23 cellular contexts compared by ENCODE assay signal in genomic region chr1:39822146-39822545, GRCh38. TPM values are rescaled to one million over a fixed set of nuclear protein-coding genes. Genes with fewer than 3 reads are reported as not detected.
A peak's percentile ranks its signal among the peaks of the same experiment; 100 is the strongest.
DNase-seq lines count a peak whose midpoint lies in the region; TF ChIP-seq lines count a peak whose summit lies in the region.
"Had no signal": no experiment of that assay in that cellular context is flagged by ENCODE, and none has a peak within 500 bp of the region (broad histone marks: within the 10 kb centered on the region; RNA-seq: fewer than 3 reads in every experiment).

No MANE protein-coding gene starts in this region.

- peaks cover 10% of the 10 kb centered on the region for H3K4me1 ChIP-seq in osteoblast (ENCODE audit: insufficient read depth, low read length)
- H3K4me1 ChIP-seq: SJSA1 had no signal

- no peaks in the 10 kb centered on the region for H3K36me3 ChIP-seq in osteoblast (ENCODE audit: insufficient read depth, low read length)
- H3K36me3 ChIP-seq: SJSA1 had no signal

- H3K27ac ChIP-seq in osteoblast (ENCODE audit: low read depth, low read length) (no peak overlapping the region), dorsolateral prefrontal cortex (no peak overlapping the region)
- H3K27ac ChIP-seq: 22Rv1, C4-2B, SJSA1 had no signal

- DNase-seq in DMS79 treated with DMSO at 0.1 percent for 48 hours (lab: John Stamatoyannopoulos, UW) (peak; percentile 16), DMS79 (lab: John Stamatoyannopoulos, UW) (no peak), astrocyte of the hippocampus (ENCODE audit: low read depth, low spot score) (peak; percentile 81), osteoblast (ENCODE audit: insufficient read length, low spot score, missing footprints) (no peak), GDM1 (lab: John Stamatoyannopoulos, UW) (no peak), iPS-NIHi7 (ENCODE audit: extremely low spot score) (no peak), dorsolateral prefrontal cortex (no peak)
- DNase-seq: Caco-2; CD8-positive, alpha-beta T cell; Kasumi-1; MV-4-11; NCI-H1105; NCI-H146; NCI-H1930; NCI-H2227 treated with DMSO at 0.1 percent for 48 hours; NCI-H526 treated with DMSO at 0.1 percent for 48 hours; Right ventricle myocardium superior; RPMI8226 had no signal

- intact Hi-C loops in dorsolateral prefrontal cortex (cut with DNase I) = no loop called here

- no peak for TF ChIP-seq CTCF in osteoblast (IDR thresholded peaks at IDR 0.05; ENCODE audit: extremely low read depth, low read depth, low read length)
- no peak for TF ChIP-seq CTCF in dorsolateral prefrontal cortex (IDR thresholded peaks at IDR 0.05 in 54 of 56, conservative IDR thresholded peaks at IDR 0.05 in 2 of 56; ENCODE audit: low read depth in 1 of 56, partially characterized antibody in 56 of 56)

- H4K20me1 ChIP-seq in osteoblast (ENCODE audit: insufficient read depth, low read length) = no peaks in the 10 kb centered on the region

- H3K79me2 ChIP-seq in osteoblast (ENCODE audit: insufficient read depth, low read length) = no peaks in the 10 kb centered on the region

- H2AFZ ChIP-seq in osteoblast (ENCODE audit: low read length) = peak overlapping the region; percentile 68

- H3K4me2 ChIP-seq in osteoblast (ENCODE audit: insufficient read depth, low read length) = peak overlapping the region; percentile 51

- H3K27me3 ChIP-seq in osteoblast (ENCODE audit: insufficient read depth, low read length) = no peaks in the 10 kb centered on the region
- H3K27me3 ChIP-seq in dorsolateral prefrontal cortex = no peaks in the 10 kb centered on the region
- H3K27me3 ChIP-seq: SJSA1 had no signal

- no peaks in the 10 kb centered on the region for H3K9me3 ChIP-seq in osteoblast (ENCODE audit: low read depth, low read length)
- H3K9me3 ChIP-seq: Caco-2, SJSA1 had no signal

- no peak overlapping the region for H3K4me3 ChIP-seq in osteoblast (ENCODE audit: insufficient read depth, low read length)
- H3K4me3 ChIP-seq in dorsolateral prefrontal cortex = no peak overlapping the region
- H3K4me3 ChIP-seq: K562, SJSA1 had no signal

RNA-seq across cellular contexts. Expression of gene BMP8B, which starts 33.5 kb away (rescaled TPM):
- 0.29 and 0.36 TPM in 2 replicates for total RNA-seq in osteoblast
- 1 to 10 TPM in 119 of 120 experiments, under 1 TPM in 1; 0.96 to 8.4 (median 3.1) TPM for total RNA-seq in dorsolateral prefrontal cortex
- total RNA-seq: HT1080 had no signal

RNA-seq across cellular contexts. Expression of gene OXCT2, which starts 51.0 kb away (rescaled TPM):
- total RNA-seq in osteoblast = 1.1 and 1.2 TPM in 2 replicates
- 1 to 10 TPM in 119 of 120 experiments, under 1 TPM in 1; 0.68 to 9.4 (median 4.3) TPM for total RNA-seq in dorsolateral prefrontal cortex
- total RNA-seq: HT1080 had no signal

Comparison
In these comparisons a context has a peak if more than half of its experiments do, and no peak if none do; other contexts are left out.
1. DNase-seq: peak in DMS79 treated with DMSO at 0.1 percent for 48 hours (single experiment) and astrocyte of the hippocampus (single experiment); none in DMS79 (single experiment), osteoblast (single experiment), GDM1 (single experiment), iPS-NIHi7 (single experiment) and dorsolateral prefrontal cortex (0 of 10).